Comparison of ENCODE assay signal across 1 cellular context in the genomic region with DNA sequence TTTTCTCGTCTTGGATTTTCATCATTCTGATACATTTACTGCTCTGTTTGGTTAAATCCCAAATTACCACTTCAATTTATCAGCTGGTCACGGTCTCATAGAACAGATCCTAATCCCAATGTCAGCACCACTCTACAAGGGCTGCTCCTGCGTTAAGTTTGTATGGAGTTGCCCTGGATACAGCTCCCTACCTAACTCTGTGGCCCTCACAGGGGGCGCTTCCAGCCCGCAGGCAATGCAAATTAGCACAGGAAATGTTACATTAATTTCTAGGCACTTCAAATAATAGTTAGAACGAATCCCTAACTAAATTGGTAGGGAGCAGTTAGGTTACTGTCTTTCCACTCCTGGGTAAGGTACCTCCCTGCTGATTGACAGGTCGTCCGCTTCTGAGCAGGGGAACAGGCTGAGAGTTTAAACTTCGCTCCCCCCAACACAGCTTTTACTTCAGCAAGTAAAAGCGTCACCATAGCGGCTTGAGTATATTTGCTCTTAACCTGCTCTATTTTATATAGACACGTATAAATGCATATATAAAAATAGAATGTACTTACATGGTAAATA.
TF ChIP-seq lines count a peak whose summit lies in the region.

No MANE protein-coding gene starts in this region.

TF ChIP-seq in SK-N-SH, 30 proteins besides CTCF, POLR2A, EP300 and RAD21 (continued from another document):
- TF ChIP-seq, protein P1, sequence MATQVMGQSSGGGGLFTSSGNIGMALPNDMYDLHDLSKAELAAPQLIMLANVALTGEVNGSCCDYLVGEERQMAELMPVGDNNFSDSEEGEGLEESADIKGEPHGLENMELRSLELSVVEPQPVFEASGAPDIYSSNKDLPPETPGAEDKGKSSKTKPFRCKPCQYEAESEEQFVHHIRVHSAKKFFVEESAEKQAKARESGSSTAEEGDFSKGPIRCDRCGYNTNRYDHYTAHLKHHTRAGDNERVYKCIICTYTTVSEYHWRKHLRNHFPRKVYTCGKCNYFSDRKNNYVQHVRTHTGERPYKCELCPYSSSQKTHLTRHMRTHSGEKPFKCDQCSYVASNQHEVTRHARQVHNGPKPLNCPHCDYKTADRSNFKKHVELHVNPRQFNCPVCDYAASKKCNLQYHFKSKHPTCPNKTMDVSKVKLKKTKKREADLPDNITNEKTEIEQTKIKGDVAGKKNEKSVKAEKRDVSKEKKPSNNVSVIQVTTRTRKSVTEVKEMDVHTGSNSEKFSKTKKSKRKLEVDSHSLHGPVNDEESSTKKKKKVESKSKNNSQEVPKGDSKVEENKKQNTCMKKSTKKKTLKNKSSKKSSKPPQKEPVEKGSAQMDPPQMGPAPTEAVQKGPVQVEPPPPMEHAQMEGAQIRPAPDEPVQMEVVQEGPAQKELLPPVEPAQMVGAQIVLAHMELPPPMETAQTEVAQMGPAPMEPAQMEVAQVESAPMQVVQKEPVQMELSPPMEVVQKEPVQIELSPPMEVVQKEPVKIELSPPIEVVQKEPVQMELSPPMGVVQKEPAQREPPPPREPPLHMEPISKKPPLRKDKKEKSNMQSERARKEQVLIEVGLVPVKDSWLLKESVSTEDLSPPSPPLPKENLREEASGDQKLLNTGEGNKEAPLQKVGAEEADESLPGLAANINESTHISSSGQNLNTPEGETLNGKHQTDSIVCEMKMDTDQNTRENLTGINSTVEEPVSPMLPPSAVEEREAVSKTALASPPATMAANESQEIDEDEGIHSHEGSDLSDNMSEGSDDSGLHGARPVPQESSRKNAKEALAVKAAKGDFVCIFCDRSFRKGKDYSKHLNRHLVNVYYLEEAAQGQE (IDR thresholded peaks at IDR 0.05; ENCODE audit: low read depth, low read length), result no peak
- TF ChIP-seq, protein P2, sequence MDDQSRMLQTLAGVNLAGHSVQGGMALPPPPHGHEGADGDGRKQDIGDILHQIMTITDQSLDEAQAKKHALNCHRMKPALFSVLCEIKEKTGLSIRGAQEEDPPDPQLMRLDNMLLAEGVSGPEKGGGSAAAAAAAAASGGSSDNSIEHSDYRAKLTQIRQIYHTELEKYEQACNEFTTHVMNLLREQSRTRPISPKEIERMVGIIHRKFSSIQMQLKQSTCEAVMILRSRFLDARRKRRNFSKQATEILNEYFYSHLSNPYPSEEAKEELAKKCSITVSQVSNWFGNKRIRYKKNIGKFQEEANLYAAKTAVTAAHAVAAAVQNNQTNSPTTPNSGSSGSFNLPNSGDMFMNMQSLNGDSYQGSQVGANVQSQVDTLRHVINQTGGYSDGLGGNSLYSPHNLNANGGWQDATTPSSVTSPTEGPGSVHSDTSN (IDR thresholded peaks at IDR 0.05), result no peak
- no peak for TF ChIP-seq TAF1 (IDR thresholded peaks at IDR 0.05; ENCODE audit: borderline replicate concordance, low read depth, low read length)
TF ChIP-seq in SK-N-SH: peak in this region for 0.
